ENCODE assay signal across 9 cellular contexts in genomic region chr11:118529584-118530175, GRCh38. TPM values are rescaled to one million over a fixed set of nuclear protein-coding genes. Genes with fewer than 3 reads are reported as not detected.
DNase-seq lines count a peak whose midpoint lies in the region; ATAC-seq and TF ChIP-seq lines count a peak whose summit lies in the region.
"Had no signal": no experiment of that assay in that cellular context is flagged by ENCODE, and none has a peak within 500 bp of the region (broad histone marks: within the 10 kb centered on the region; RNA-seq: fewer than 3 reads in every experiment).

No MANE protein-coding gene starts in this region.

- H4K8ac ChIP-seq in mesendoderm (ENCODE audit: low read depth, low read length), result no peak overlapping the region

- H3K27ac ChIP-seq in left ventricle myocardium inferior (replicated peaks) (no peak overlapping the region), mesendoderm (ENCODE audit: low read depth, low read length) (no peak overlapping the region), urinary bladder (ENCODE audit: low read depth) (no peak overlapping the region)

- H3K27ac Mint-ChIP-seq in activated naive CD8-positive, alpha-beta T cell treated with anti-CD3 and anti-CD28 coated beads, Interleukin-2, amount 10 ng/mL, durations not matched to agents 7 days and 5 days, result peak overlapping the region; percentile 48

- H3K4me1 Mint-ChIP-seq in activated naive CD8-positive, alpha-beta T cell treated with anti-CD3 and anti-CD28 coated beads, Interleukin-2, amount 10 ng/mL, durations not matched to agents 7 days and 5 days, result peaks cover 16% of the 10 kb centered on the region

- H3K18ac ChIP-seq in mesendoderm (ENCODE audit: low read length), result no peak overlapping the region

- no peaks in the 10 kb centered on the region for H3K9me3 Mint-ChIP-seq in activated naive CD8-positive, alpha-beta T cell treated with anti-CD3 and anti-CD28 coated beads, Interleukin-2, amount 10 ng/mL, durations not matched to agents 7 days and 5 days

- H3K4me3 Mint-ChIP-seq in activated naive CD8-positive, alpha-beta T cell treated with anti-CD3 and anti-CD28 coated beads, Interleukin-2, amount 10 ng/mL, durations not matched to agents 7 days and 5 days, result peak overlapping the region; percentile 92

- no peak overlapping the region for H2BK5ac ChIP-seq in mesendoderm (ENCODE audit: low read length)

- H3K27me3 Mint-ChIP-seq in activated naive CD8-positive, alpha-beta T cell treated with anti-CD3 and anti-CD28 coated beads, Interleukin-2, amount 10 ng/mL, durations not matched to agents 7 days and 5 days, result no peaks in the 10 kb centered on the region

- TF ChIP-seq CTCF in left ventricle myocardium inferior (IDR thresholded peaks at IDR 0.05; ENCODE audit: borderline replicate concordance), result no peak

- no peak overlapping the region for H3K56ac ChIP-seq in mesendoderm (ENCODE audit: low read length)

- DNase-seq in left ventricle myocardium inferior, result no peak
- DNase-seq in left cardiac atrium, result no peak
- DNase-seq in activated naive CD8-positive, alpha-beta T cell treated with anti-CD3 and anti-CD28 coated beads, Interleukin-2, amount 10 ng/mL, durations not matched to agents 7 days and 5 days, result no peak
- peak; percentile 66 for DNase-seq in mesendoderm
- DNase-seq in hippocampal formation (lab: John Stamatoyannopoulos, UW), result no peak
- no peak for DNase-seq in HPDE6-E6E7 (ENCODE audit: extremely low spot score)
- DNase-seq in SW 1271 (lab: John Stamatoyannopoulos, UW), result no peak
- DNase-seq: uterus had no signal

- no peak overlapping the region for H3K9ac ChIP-seq in mesendoderm (ENCODE audit: low read length)

- H4K5ac ChIP-seq in mesendoderm (ENCODE audit: low read length), result no peak overlapping the region

- no peak overlapping the region for H3K23ac ChIP-seq in mesendoderm (ENCODE audit: low read length)

- H2AK5ac ChIP-seq in mesendoderm (ENCODE audit: low read length), result no peak overlapping the region

- H3K4ac ChIP-seq in mesendoderm (ENCODE audit: low read depth, low read length), result no peak overlapping the region

- H3K9me3 ChIP-seq in left ventricle myocardium inferior (replicated peaks), result no peaks in the 10 kb centered on the region
- H3K9me3 ChIP-seq: uterus had no signal

- no peak overlapping the region for H3K4me2 ChIP-seq in mesendoderm (ENCODE audit: low read length)

- H3K36me3 ChIP-seq in left ventricle myocardium inferior, result peaks cover 7% of the 10 kb centered on the region
- peaks cover 5% of the 10 kb centered on the region for H3K36me3 ChIP-seq in mesendoderm (ENCODE audit: control insufficient read depth, insufficient read depth, low read length)
- H3K36me3 ChIP-seq in urinary bladder (ENCODE audit: insufficient read depth), result no peaks in the 10 kb centered on the region
- H3K36me3 ChIP-seq: uterus had no signal

- ATAC-seq in left cardiac atrium, result no peak
- ATAC-seq in activated naive CD8-positive, alpha-beta T cell treated with anti-CD3 and anti-CD28 coated beads, Interleukin-2, amount 10 ng/mL, durations not matched to agents 7 days and 5 days (ENCODE audit: low read depth), result no peak

- H2BK15ac ChIP-seq in mesendoderm (replicated peaks; ENCODE audit: low read depth), result no peak overlapping the region

- H2BK120ac ChIP-seq in mesendoderm (ENCODE audit: low read depth, low read length), result no peak overlapping the region

- H3K4me1 ChIP-seq in left ventricle myocardium inferior (peaks cover 28% of the 10 kb centered on the region), mesendoderm (ENCODE audit: control insufficient read depth, low read depth, low read length) (no peaks in the 10 kb centered on the region), urinary bladder (ENCODE audit: insufficient read depth) (no peaks in the 10 kb centered on the region)
- H3K4me1 ChIP-seq: uterus had no signal

- POLR2A ChIA-PET in activated naive CD8-positive, alpha-beta T cell treated with anti-CD3 and anti-CD28 coated beads, Interleukin-2, amount 10 ng/mL, durations not matched to agents 7 days and 5 days (lab: Charles Lee), result interaction anchor here (0.6 kb wide), 1 partner anchor 42 kb away, joined by 3 read pairs; no protein-coding TSS in a partner anchor

- H3K4me3 ChIP-seq in left ventricle myocardium inferior, result peak overlapping the region; percentile 84
- no peak overlapping the region for H3K4me3 ChIP-seq in mesendoderm (ENCODE audit: low read length)
- peak overlapping the region; percentile 88 for H3K4me3 ChIP-seq in urinary bladder (ENCODE audit: low read depth, low read length)

- no peaks in the 10 kb centered on the region for H3K79me1 ChIP-seq in mesendoderm (ENCODE audit: low read length)

- no peaks in the 10 kb centered on the region for H3K79me2 ChIP-seq in mesendoderm (ENCODE audit: control insufficient read depth, insufficient read depth, low read length)

- WGBS in mesendoderm (ENCODE audit: extremely low coverage, insufficient coverage, low lambda C conversion rate), result no CpG with 5 or more reads among the region's 5 CpGs
- whole genome bisulfite sequencing in urinary bladder, result 70% methylated on average over 5 of the region's 5 CpGs

- intact Hi-C loops in left ventricle myocardium inferior (cut with micrococcal nuclease) (no loop called here), left cardiac atrium (cut with DNase I) (no loop called here)

- no peaks in the 10 kb centered on the region for H3K27me3 ChIP-seq in left ventricle myocardium inferior (ENCODE audit: low read depth)
- no peaks in the 10 kb centered on the region for H3K27me3 ChIP-seq in mesendoderm (ENCODE audit: insufficient read depth, low read length, poor library complexity)
- H3K27me3 ChIP-seq: uterus had no signal

- peaks cover 7% of the 10 kb centered on the region for H3K36me3 Mint-ChIP-seq in activated naive CD8-positive, alpha-beta T cell treated with anti-CD3 and anti-CD28 coated beads, Interleukin-2, amount 10 ng/mL, durations not matched to agents 7 days and 5 days

RNA-seq across cellular contexts. Expression of gene TMEM25, which starts 1.3 kb away (rescaled TPM):
- total RNA-seq in left ventricle myocardium inferior, result 7.8 TPM
- total RNA-seq in left cardiac atrium, result 10 to 100 TPM in 1 of 2 donors, 1 to 10 TPM in 1; 8.8 to 10.1 TPM
- 10 to 100 TPM; 11.8 to 12.5 TPM for total RNA-seq in activated naive CD8-positive, alpha-beta T cell treated with anti-CD3 and anti-CD28 coated beads, Interleukin-2, amount 10 ng/mL, durations not matched to agents 7 days and 5 days
- 8.0 TPM for polyA plus RNA-seq in mesendoderm (2013, experiment 1 of 2)
- 7.6 TPM for polyA plus RNA-seq in mesendoderm (2013, experiment 2 of 2)
- 14.1 TPM for total RNA-seq in urinary bladder
- polyA plus RNA-seq in urinary bladder, result 23.9 TPM

RNA-seq across cellular contexts. Expression of gene TTC36, which starts 2.4 kb away (rescaled TPM):
- total RNA-seq in left ventricle myocardium inferior (1.1 TPM), left cardiac atrium (1 to 10 TPM in 1 of 2 donors, not detected in 1; 1.2 TPM), urinary bladder (not detected)
- 1 to 10 TPM in 1 of 2 experiments, under 1 TPM in 1; 0.68 to 1.0 TPM for total RNA-seq in activated naive CD8-positive, alpha-beta T cell treated with anti-CD3 and anti-CD28 coated beads, Interleukin-2, amount 10 ng/mL, durations not matched to agents 7 days and 5 days
- polyA plus RNA-seq in mesendoderm (2013, experiment 1 of 2), result 0.10 TPM
- polyA plus RNA-seq in mesendoderm (2013, experiment 2 of 2), result 0.17 TPM
- polyA plus RNA-seq in urinary bladder, result 0.49 TPM

RNA-seq across cellular contexts. Expression of gene IFT46, which starts 36.1 kb away (rescaled TPM):
- total RNA-seq in left ventricle myocardium inferior, result 26.0 TPM
- total RNA-seq in left cardiac atrium, result 10 to 100 TPM; 13.4 to 18.8 TPM
- 10 to 100 TPM; 12.1 to 14.3 TPM for total RNA-seq in activated naive CD8-positive, alpha-beta T cell treated with anti-CD3 and anti-CD28 coated beads, Interleukin-2, amount 10 ng/mL, durations not matched to agents 7 days and 5 days
- 16.5 TPM for polyA plus RNA-seq in mesendoderm (2013, experiment 1 of 2)
- polyA plus RNA-seq in mesendoderm (2013, experiment 2 of 2), result 15.3 TPM
- 26.1 TPM for total RNA-seq in urinary bladder
- polyA plus RNA-seq in urinary bladder, result 25.1 TPM

RNA-seq across cellular contexts. Expression of gene ARCN1, which starts 42.5 kb away (rescaled TPM):
- total RNA-seq in left ventricle myocardium inferior (99.4 TPM), left cardiac atrium (100 to 1,000 TPM in 1 of 2 donors, 10 to 100 TPM in 1; 98.2 to 129 TPM), urinary bladder (141 TPM)
- 100 to 1,000 TPM; 107 to 108 TPM for total RNA-seq in activated naive CD8-positive, alpha-beta T cell treated with anti-CD3 and anti-CD28 coated beads, Interleukin-2, amount 10 ng/mL, durations not matched to agents 7 days and 5 days
- 171 TPM for polyA plus RNA-seq in mesendoderm (2013, experiment 1 of 2)
- polyA plus RNA-seq in mesendoderm (2013, experiment 2 of 2), result 167 TPM
- 90.2 TPM for polyA plus RNA-seq in urinary bladder
